ENCODE assay signal across 18 cellular contexts in genomic region chr9:519579-519978, GRCh38.
"Had no signal": no experiment of that assay in that cellular context is flagged by ENCODE, and none has a peak within 500 bp of the region (broad histone marks: within the 10 kb centered on the region; RNA-seq: fewer than 3 reads in every experiment).

No MANE protein-coding gene starts in this region.

- H3K36me3 Mint-ChIP-seq: activated naive CD8-positive, alpha-beta T cell treated with anti-CD3 and anti-CD28 coated beads, Interleukin-2, amount 10 ng/mL, durations not matched to agents 7 days and 5 days; memory B cell had no signal

- H3K9me3 ChIP-seq: left lung, SJSA1, vagina had no signal

- H3K9me3 Mint-ChIP-seq: activated CD4-positive, alpha-beta T cell treated with anti-CD3 and anti-CD28 coated beads, Interleukin-2, amount 10 ng/mL, durations not matched to agents 24 days and 14 days; activated naive CD8-positive, alpha-beta T cell treated with anti-CD3 and anti-CD28 coated beads, Interleukin-2, amount 10 ng/mL, durations not matched to agents 7 days and 5 days; activated T-helper 2 cell treated with anti-CD3 and anti-CD28 coated beads, Interferon-gamma antibody, Interleukin-2, Interleukin-4, amounts not matched to agents 10 μg/mL and 5 μg/mL and 100 μg/mL, durations not matched to agents 14 hours and 24 hours and 36 hours; dendritic cell treated with granulocyte-macrophage colony-stimulating factor and Interleukin-4, amounts not matched to agents 40 ng/mL and 50 ng/mL, for 4 days; memory B cell had no signal

- H3K27ac ChIP-seq: left lung, SJSA1, vagina had no signal

- H3K4me3 ChIP-seq: left lung, SJSA1, vagina had no signal

- DNase-seq: activated CD4-positive, alpha-beta T cell treated with anti-CD3 and anti-CD28 coated beads, Interleukin-2, amount 10 ng/mL, durations not matched to agents 24 days and 14 days; activated CD4-positive, CD25-positive, alpha-beta regulatory T cell; activated naive CD8-positive, alpha-beta T cell treated with anti-CD3 and anti-CD28 coated beads, Interleukin-2, amount 10 ng/mL, durations not matched to agents 7 days and 5 days; activated T-cell treated with anti-CD3 and anti-CD28 coated beads for 4 hours; aorta; cerebellar nuclear complex; effector memory CD4-positive, alpha-beta T cell; foreskin melanocyte; head of caudate nucleus; left lung; stimulated activated CD4-positive, alpha-beta T cell treated with anti-CD3 and anti-CD28 coated beads, Interleukin-12 subunit alpha, Interleukin-12 subunit beta, amount 100 ng/mL, for 4 hours; stimulated activated CD4-positive, alpha-beta T cell treated with anti-CD3 and anti-CD28 coated beads, Interleukin-2, amount 100 ng/mL, for 24 hours had no signal

- H3K4me1 Mint-ChIP-seq: memory B cell had no signal

- H3K36me3 ChIP-seq: left lung, SJSA1, vagina had no signal

- H3K4me3 Mint-ChIP-seq: activated CD4-positive, alpha-beta T cell treated with anti-CD3 and anti-CD28 coated beads, Interleukin-2, amount 10 ng/mL, durations not matched to agents 24 days and 14 days; activated naive CD8-positive, alpha-beta T cell treated with anti-CD3 and anti-CD28 coated beads, Interleukin-2, amount 10 ng/mL, durations not matched to agents 7 days and 5 days; dendritic cell treated with granulocyte-macrophage colony-stimulating factor and Interleukin-4, amounts not matched to agents 40 ng/mL and 50 ng/mL, for 4 days; memory B cell; neural crest cell had no signal

- H3K27me3 ChIP-seq: left lung, SJSA1, vagina had no signal

- H3K27me3 Mint-ChIP-seq: activated naive CD8-positive, alpha-beta T cell treated with anti-CD3 and anti-CD28 coated beads, Interleukin-2, amount 10 ng/mL, durations not matched to agents 7 days and 5 days; memory B cell had no signal

- ATAC-seq: left lung had no signal

- H3K4me1 ChIP-seq: left lung, SJSA1 had no signal

- H3K27ac Mint-ChIP-seq: activated CD4-positive, alpha-beta T cell treated with anti-CD3 and anti-CD28 coated beads, Interleukin-2, amount 10 ng/mL, durations not matched to agents 24 days and 14 days; activated naive CD8-positive, alpha-beta T cell treated with anti-CD3 and anti-CD28 coated beads, Interleukin-2, amount 10 ng/mL, durations not matched to agents 7 days and 5 days; activated T-helper 2 cell treated with anti-CD3 and anti-CD28 coated beads, Interferon-gamma antibody, Interleukin-2, Interleukin-4, amounts not matched to agents 10 μg/mL and 5 μg/mL and 100 μg/mL, durations not matched to agents 14 hours and 24 hours and 36 hours; dendritic cell treated with granulocyte-macrophage colony-stimulating factor and Interleukin-4, amounts not matched to agents 40 ng/mL and 50 ng/mL, for 4 days; memory B cell had no signal
